ENCODE assay signal across 8 cellular contexts in genomic region chr2:24456610-24457556, GRCh38. TPM values are rescaled to one million over a fixed set of nuclear protein-coding genes. Genes with fewer than 3 reads are reported as not detected.
DNase-seq lines count a peak whose midpoint lies in the region; ATAC-seq and TF ChIP-seq lines count a peak whose summit lies in the region.

No MANE protein-coding gene starts in this region.

- DNase-seq in A172 (ENCODE audit: low spot score), result peak; percentile 86
- peak; percentile 91 for DNase-seq in LHCN-M2 (ENCODE audit: low read depth)
- DNase-seq in cardiac fibroblast (ENCODE audit: low read depth in 2 of 2), result peak; percentile 68 to 79
- peak; percentile 25 for DNase-seq in middle frontal gyrus (ENCODE audit: extremely low spot score, low spot score)
- no peak for DNase-seq in NCI-H1105 (lab: John Stamatoyannopoulos, UW)

- ATAC-seq in GM21526 (IDR thresholded peaks at IDR 0.05; ENCODE audit: low FRiP score, unreplicated experiment) (no peak), GM18858 (IDR thresholded peaks at IDR 0.05; ENCODE audit: unreplicated experiment) (no peak), GM18520 (IDR thresholded peaks at IDR 0.05; ENCODE audit: unreplicated experiment) (no peak)

- no peak for TF ChIP-seq CTCF in cardiac fibroblast (IDR thresholded peaks at IDR 0.05; ENCODE audit: low read depth, low read length)

- H3K4me3 ChIP-seq in cardiac fibroblast (replicated peaks in 1 of 2; ENCODE audit: low read depth in 2 of 2, low read length in 2 of 2), result no peak overlapping the region

RNA-seq across cellular contexts. Expression of gene NCOA1, which starts 34.2 kb away (rescaled TPM):
- total RNA-seq in A172 (2014; rRNA removed; shearing (Covaris generic)), result 15.1 and 19.9 TPM in 2 replicates
- total RNA-seq in LHCN-M2 (2014; rRNA removed), result 14.6 and 27.5 TPM in 2 replicates
- 6.5 TPM for polyA plus RNA-seq in LHCN-M2 (2012)
